8 cellular contexts compared by ENCODE assay signal in genomic region chr19:57321746-57322145, GRCh38. TPM values are rescaled to one million over a fixed set of nuclear protein-coding genes. Genes with fewer than 3 reads are reported as not detected.
DNase-seq lines count a peak whose midpoint lies in the region; ATAC-seq, FAIRE-seq and TF ChIP-seq lines count a peak whose summit lies in the region.

No MANE protein-coding gene starts in this region.

- H3K9me3 Mint-ChIP-seq in CD4-positive, alpha-beta T cell: peaks cover 13% of the 10 kb centered on the region
- H3K9me3 Mint-ChIP-seq in IgD-negative memory B cell: peaks cover 3 to 8% (median 7%) of the 10 kb centered on the region in 3 donors

- peak overlapping the region in 1 of 2 experiments; percentile 79; a peak in 2 of 4 replicates for H3K9ac ChIP-seq in K562 (ENCODE audit: insufficient read depth in 1 of 2, low read depth in 2 of 2, low read length in 2 of 2)

- no TSS peak for BruUV-seq in K562 (replicated peaks; lab: Mats Ljungman, UMichigan)

- peaks cover 12% of the 10 kb centered on the region for H3K27me3 ChIP-seq in CD4-positive, alpha-beta T cell (ENCODE audit: control insufficient read depth, insufficient read depth, low read length)
- H3K27me3 ChIP-seq in K562 (ENCODE audit: control insufficient read depth in 2 of 2, insufficient read depth in 2 of 2, low read length in 2 of 2) (peaks cover 0 to 4% of the 10 kb centered on the region in 2 experiments; a peak in 1 of 5 replicates), muscle layer of duodenum (ENCODE audit: low read depth, low read length) (no peaks in the 10 kb centered on the region)

- H3K36me3 ChIP-seq in K562 (ENCODE audit: control insufficient read depth, insufficient read depth, low read length) (peaks cover 29% of the 10 kb centered on the region; the same call in 2 of the 3 replicates), muscle layer of duodenum (ENCODE audit: control insufficient read depth in 1 of 2, insufficient read depth in 2 of 2, low read length in 2 of 2) (peaks cover 23 to 34% of the 10 kb centered on the region in 2 donors)

- TF ChIP-seq RAD21 in K562 (CRISPR knock-in tag; conservative IDR thresholded peaks at IDR 0.05 in 1 of 2, IDR thresholded peaks at IDR 0.05 in 1 of 2): no peak

- H3K79me2 ChIP-seq in K562 (ENCODE audit: control insufficient read depth, insufficient read depth, low read length): peaks cover 24% of the 10 kb centered on the region

- no peak for TF ChIP-seq POLR2A in K562 (conservative IDR thresholded peaks at IDR 0.05)

- in situ Hi-C loops in K562 (cut with MboI): no loop called here

- TF ChIP-seq CTCF in CD4-positive, alpha-beta T cell (IDR thresholded peaks at IDR 0.05): no peak
- TF ChIP-seq CTCF in K562 (IDR thresholded peaks at IDR 0.05 in 2 of 3, conservative IDR thresholded peaks at IDR 0.05 in 1 of 3; ENCODE audit: insufficient read depth in 2 of 3, low read depth in 1 of 3, low read length in 3 of 3): no peak

- no peaks in the 10 kb centered on the region for H3K9me1 ChIP-seq in K562 (ENCODE audit: control insufficient read depth, insufficient read depth, low read length)

- no peak overlapping the region for H2AFZ ChIP-seq in K562 (ENCODE audit: low read depth, low read length)

- H3K4me2 ChIP-seq in K562 (ENCODE audit: insufficient read depth, low read length): peak overlapping the region; percentile 96

- peaks cover 33% of the 10 kb centered on the region for H3K4me1 Mint-ChIP-seq in CD4-positive, alpha-beta T cell (ENCODE audit: low read depth)
- H3K4me1 Mint-ChIP-seq in IgD-negative memory B cell: peaks cover 17 to 28% (median 23%) of the 10 kb centered on the region in 3 donors

- H3K27me3 Mint-ChIP-seq in CD4-positive, alpha-beta T cell: peaks cover 16% of the 10 kb centered on the region
- H3K27me3 Mint-ChIP-seq in IgD-negative memory B cell: no peaks in the 10 kb centered on the region

- no peak for FAIRE-seq in K562 (lab: Jason Lieb, UNC)

- H4K20me1 ChIP-seq in K562 (replicated peaks; ENCODE audit: control insufficient read depth, insufficient read depth, low read length): no peaks in the 10 kb centered on the region

- H3K9me3 ChIP-seq in CD4-positive, alpha-beta T cell (ENCODE audit: control insufficient read depth, low read length): peaks cover 46% of the 10 kb centered on the region
- H3K9me3 ChIP-seq in K562 (replicated peaks; ENCODE audit: control insufficient read depth, insufficient read depth, low read depth, low read length): no peaks in the 10 kb centered on the region
- H3K9me3 ChIP-seq in muscle layer of duodenum (ENCODE audit: control insufficient read depth in 1 of 2, low read length in 2 of 2): peaks cover 9 to 38% of the 10 kb centered on the region in 2 donors

- no peak for DNase-seq in CD4-positive, alpha-beta T cell
- DNase-seq in K562 (ENCODE audit: extremely low read depth in 1 of 4, low spot score in 3 of 4) (no peak), NCI-H1930 (lab: John Stamatoyannopoulos, UW) (no peak), AG08396 (ENCODE audit: low spot score) (no peak)
- DNase-seq in effector CD4-positive, alpha-beta T cell: no peak

- intact Hi-C loops in CD4-positive, alpha-beta T cell (cut with DNase I, micrococcal nuclease): loop anchor here (2.0 to 5.0 kb wide), 3 partner anchors 39 to 41 kb away; partner anchors contain the start of genes ZNF460 (in 2 of the 2), TRAPPC2B (in 1 of the 2) and ZNF547 (in 1 of the 2)
- intact Hi-C loops in K562 (cut with micrococcal nuclease): no loop called here

- H3K4me3 Mint-ChIP-seq in CD4-positive, alpha-beta T cell: peak overlapping the region; percentile 95
- H3K4me3 Mint-ChIP-seq in IgD-negative memory B cell: peak overlapping the region in 3 of 4 donors; percentile 87 to 95 (median 93)

- CTCF ChIA-PET in CD4-positive, alpha-beta T cell (lab: Charles Lee): no interaction called here
- CTCF ChIA-PET in K562 (lab: Yijun Ruan, JAX; ENCODE audit: low intra/inter-chr PET ratio): no interaction called here

- no peak overlapping the region for H3K27ac ChIP-seq in CD4-positive, alpha-beta T cell (ENCODE audit: low read depth, low read length)
- H3K27ac ChIP-seq in K562 (ENCODE audit: extremely low read depth, low read depth, low read length): no peak overlapping the region
- H3K27ac ChIP-seq in muscle layer of duodenum (ENCODE audit: low read length): no peak overlapping the region

- WGBS in K562 (ENCODE audit: insufficient coverage, low coverage, missing lambda C conversion rate): 71% methylated on average over 3 of the region's 3 CpGs

- TF ChIP-seq EP300 in K562 (IDR thresholded peaks at IDR 0.05; ENCODE audit: low read length): no peak

- H3K4me3 ChIP-seq in K562 (peak overlapping the region; percentile 82), muscle layer of duodenum (ENCODE audit: low read depth in 1 of 2, low read length in 2 of 2) (peak overlapping the region; percentile 82 to 89)

- ATAC-seq in CD4-positive, alpha-beta T cell (ENCODE audit: poor library complexity): no peak
- no peak for ATAC-seq in K562
- no peak for ATAC-seq in GM19467 (IDR thresholded peaks at IDR 0.05; ENCODE audit: unreplicated experiment)

- peaks cover 71% of the 10 kb centered on the region for H3K36me3 Mint-ChIP-seq in CD4-positive, alpha-beta T cell (ENCODE audit: low read depth)
- H3K36me3 Mint-ChIP-seq in IgD-negative memory B cell: peaks cover 20% of the 10 kb centered on the region

- POLR2A ChIA-PET in CD4-positive, alpha-beta T cell (lab: Charles Lee): no interaction called here
- POLR2A ChIA-PET in K562 (lab: Yijun Ruan, JAX): interaction anchor here (0.6 to 1.2 kb wide), 2 partner anchors 11 to 528 kb away, joined by 3 to 4 read pairs; no protein-coding TSS in a partner anchor

- H3K4me1 ChIP-seq in K562 (replicated peaks in 1 of 2; ENCODE audit: control insufficient read depth in 2 of 2, insufficient read depth in 2 of 2, low read length in 2 of 2): peaks cover 9 to 11% of the 10 kb centered on the region in 2 experiments; a peak in 4 of 5 replicates
- H3K4me1 ChIP-seq in muscle layer of duodenum (ENCODE audit: control insufficient read depth in 1 of 2, insufficient read depth in 2 of 2, low read length in 2 of 2): peaks cover 12 to 14% of the 10 kb centered on the region in 2 donors

- peak overlapping the region; percentile 96 for H3K27ac Mint-ChIP-seq in CD4-positive, alpha-beta T cell
- H3K27ac Mint-ChIP-seq in IgD-negative memory B cell: peak overlapping the region in 1 of 3 donors; percentile 81

RNA-seq across cellular contexts. Expression of gene ZNF543, which starts 1.5 kb away (rescaled TPM):
- 1 to 10 TPM; 4.0 to 4.3 TPM for total RNA-seq in CD4-positive, alpha-beta T cell
- polyA plus RNA-seq in IgD-negative memory B cell (7.3 TPM), K562 (2011; rRNA removed) (1.9 and 2.4 TPM in 2 replicates), K562 (2014; fragmentation: Illumina TruSeq; extraction: Trizol) (1.1 and 1.2 TPM in 2 replicates), K562 (2014; fragmentation: Nextera tagmentation; extraction: Ambion mirVana) (under 1 TPM; 0.14 to 0.46 TPM), K562 (2014; rRNA removed) (1.5 and 1.6 TPM in 2 replicates)
- total RNA-seq in K562 (2011; cell fraction: chromatin; rRNA removed; ENCODE audit: low replicate concordance): 16.2 and 18.3 TPM in 2 replicates
- 13.3 and 18.2 TPM in 2 replicates for total RNA-seq in K562 (2011; cell fraction: nucleolus; rRNA removed)
- 10.3 and 12.8 TPM in 2 replicates for total RNA-seq in K562 (2011; cell fraction: nucleoplasm; rRNA removed)
- total RNA-seq in K562 (2014; rRNA removed) (2.4 and 3.0 TPM in 2 replicates), K562 (2014; rRNA removed; fragmentation: Illumina TruSeq; extraction: Trizol) (5.5 and 6.7 TPM in 2 replicates), K562 (2015; rRNA removed; fragmentation: Illumina TruSeq; extraction: Trizol) (3.8 and 4.5 TPM in 2 replicates), K562 (2021) (3.8 and 4.7 TPM in 2 replicates)
- 1.1 and 1.2 TPM in 2 replicates for polyA plus RNA-seq in K562 (2011; cell fraction: cytosol; rRNA removed)
- 1.7 and 2.0 TPM in 2 replicates for polyA plus RNA-seq in K562 (2011; cell fraction: nucleus; rRNA removed)
- polyA plus RNA-seq in K562 (2012): 0.89 and 0.91 TPM in 2 replicates
- 10.5 and 10.9 TPM in 2 replicates for polyA minus RNA-seq in K562 (2011; rRNA and poly(A)+ RNA removed)
- polyA minus RNA-seq in K562 (2011; cell fraction: cytosol; rRNA and poly(A)+ RNA removed): 2.2 and 4.7 TPM in 2 replicates
- polyA minus RNA-seq in K562 (2011; cell fraction: nucleus; rRNA and poly(A)+ RNA removed): 3.6 and 6.1 TPM in 2 replicates

RNA-seq across cellular contexts. Expression of gene ZNF304, which starts 29.3 kb away (rescaled TPM):
- 1 to 10 TPM; 4.9 to 5.4 TPM for total RNA-seq in CD4-positive, alpha-beta T cell
- 4.2 TPM for polyA plus RNA-seq in IgD-negative memory B cell
- 9.8 and 12.0 TPM in 2 replicates for total RNA-seq in K562 (2011; cell fraction: chromatin; rRNA removed; ENCODE audit: low replicate concordance)
- total RNA-seq in K562 (2011; cell fraction: nucleolus; rRNA removed): 7.0 and 8.8 TPM in 2 replicates
- total RNA-seq in K562 (2011; cell fraction: nucleoplasm; rRNA removed): 7.7 and 8.0 TPM in 2 replicates
- total RNA-seq in K562 (2014; rRNA removed): 2.3 and 3.6 TPM in 2 replicates
- total RNA-seq in K562 (2014; rRNA removed; fragmentation: Illumina TruSeq; extraction: Trizol): 4.5 and 5.2 TPM in 2 replicates
- total RNA-seq in K562 (2015; rRNA removed; fragmentation: Illumina TruSeq; extraction: Trizol): 3.6 and 4.2 TPM in 2 replicates
- 3.6 and 4.2 TPM in 2 replicates for total RNA-seq in K562 (2021)
- 4.3 and 5.5 TPM in 2 replicates for polyA plus RNA-seq in K562 (2011; rRNA removed)
- polyA plus RNA-seq in K562 (2011; cell fraction: cytosol; rRNA removed): 2.3 and 3.4 TPM in 2 replicates
- polyA plus RNA-seq in K562 (2011; cell fraction: nucleus; rRNA removed): 5.8 and 7.7 TPM in 2 replicates
- 3.2 and 3.4 TPM in 2 replicates for polyA plus RNA-seq in K562 (2012)
- polyA plus RNA-seq in K562 (2014; fragmentation: Illumina TruSeq; extraction: Trizol): 3.3 and 3.4 TPM in 2 replicates
- 1 to 10 TPM in 1 of 2 experiments, under 1 TPM in 1; 0.82 to 1.0 TPM for polyA plus RNA-seq in K562 (2014; fragmentation: Nextera tagmentation; extraction: Ambion mirVana)
- polyA plus RNA-seq in K562 (2014; rRNA removed): 2.0 and 2.1 TPM in 2 replicates
- polyA minus RNA-seq in K562 (2011; rRNA and poly(A)+ RNA removed): 9.9 and 11.2 TPM in 2 replicates
- 4.1 and 4.5 TPM in 2 replicates for polyA minus RNA-seq in K562 (2011; cell fraction: cytosol; rRNA and poly(A)+ RNA removed)
- polyA minus RNA-seq in K562 (2011; cell fraction: nucleus; rRNA and poly(A)+ RNA removed): 3.1 and 5.0 TPM in 2 replicates

RNA-seq across cellular contexts. Expression of gene ZNF460, which starts 41.5 kb away (rescaled TPM):
- total RNA-seq in CD4-positive, alpha-beta T cell: 10 to 100 TPM; 64.9 to 65.0 TPM
- polyA plus RNA-seq in IgD-negative memory B cell (10.2 TPM), K562 (2011; rRNA removed) (16.6 and 23.6 TPM in 2 replicates), K562 (2014; fragmentation: Illumina TruSeq; extraction: Trizol) (1.1 and 1.2 TPM in 2 replicates), K562 (2014; fragmentation: Nextera tagmentation; extraction: Ambion mirVana) (under 1 TPM; 0.45 to 0.87 TPM), K562 (2014; rRNA removed) (5.6 and 7.1 TPM in 2 replicates)
- 169 and 191 TPM in 2 replicates for total RNA-seq in K562 (2011; cell fraction: chromatin; rRNA removed; ENCODE audit: low replicate concordance)
- total RNA-seq in K562 (2011; cell fraction: nucleolus; rRNA removed): 131 and 161 TPM in 2 replicates
- 111 and 139 TPM in 2 replicates for total RNA-seq in K562 (2011; cell fraction: nucleoplasm; rRNA removed)
- total RNA-seq in K562 (2014; rRNA removed) (18.5 and 22.1 TPM in 2 replicates), K562 (2014; rRNA removed; fragmentation: Illumina TruSeq; extraction: Trizol) (36.2 and 36.7 TPM in 2 replicates), K562 (2015; rRNA removed; fragmentation: Illumina TruSeq; extraction: Trizol) (24.7 and 24.9 TPM in 2 replicates), K562 (2021) (28.0 and 29.6 TPM in 2 replicates)
- polyA plus RNA-seq in K562 (2011; cell fraction: cytosol; rRNA removed): 6.0 and 14.3 TPM in 2 replicates
- 17.9 and 23.9 TPM in 2 replicates for polyA plus RNA-seq in K562 (2011; cell fraction: nucleus; rRNA removed)
- polyA plus RNA-seq in K562 (2012): 1.1 and 1.2 TPM in 2 replicates
- polyA minus RNA-seq in K562 (2011; rRNA and poly(A)+ RNA removed): 183 and 200 TPM in 2 replicates
- 67.0 and 68.1 TPM in 2 replicates for polyA minus RNA-seq in K562 (2011; cell fraction: cytosol; rRNA and poly(A)+ RNA removed)
- polyA minus RNA-seq in K562 (2011; cell fraction: nucleus; rRNA and poly(A)+ RNA removed): 54.9 and 131 TPM in 2 replicates

RNA-seq across cellular contexts. Expression of gene TRAPPC2B, which starts 41.6 kb away (rescaled TPM):
- total RNA-seq in CD4-positive, alpha-beta T cell: 10 to 100 TPM; 11.5 to 12.7 TPM
- 32.7 TPM for polyA plus RNA-seq in IgD-negative memory B cell
- 2.1 and 3.5 TPM in 2 replicates for total RNA-seq in K562 (2011; cell fraction: chromatin; rRNA removed; ENCODE audit: low replicate concordance)
- total RNA-seq in K562 (2011; cell fraction: nucleolus; rRNA removed): 2.2 and 3.6 TPM in 2 replicates
- 2.6 and 3.2 TPM in 2 replicates for total RNA-seq in K562 (2011; cell fraction: nucleoplasm; rRNA removed)
- total RNA-seq in K562 (2014; rRNA removed): 2.8 and 3.4 TPM in 2 replicates
- 4.4 and 5.4 TPM in 2 replicates for total RNA-seq in K562 (2014; rRNA removed; fragmentation: Illumina TruSeq; extraction: Trizol)
- total RNA-seq in K562 (2015; rRNA removed; fragmentation: Illumina TruSeq; extraction: Trizol): 3.3 and 3.5 TPM in 2 replicates
- 1.8 and 2.2 TPM in 2 replicates for total RNA-seq in K562 (2021)
- polyA plus RNA-seq in K562 (2011; rRNA removed): 7.0 and 10.5 TPM in 2 replicates
- polyA plus RNA-seq in K562 (2011; cell fraction: cytosol; rRNA removed): 8.3 and 8.7 TPM in 2 replicates
- polyA plus RNA-seq in K562 (2011; cell fraction: nucleus; rRNA removed): 1.9 and 2.6 TPM in 2 replicates
- polyA plus RNA-seq in K562 (2012): 4.1 and 6.2 TPM in 2 replicates
- polyA plus RNA-seq in K562 (2014; fragmentation: Illumina TruSeq; extraction: Trizol): 5.0 and 5.2 TPM in 2 replicates
- 10 to 100 TPM; 13.1 to 20.4 TPM for polyA plus RNA-seq in K562 (2014; fragmentation: Nextera tagmentation; extraction: Ambion mirVana)
- 4.0 and 4.6 TPM in 2 replicates for polyA plus RNA-seq in K562 (2014; rRNA removed)
- polyA minus RNA-seq in K562 (2011; rRNA and poly(A)+ RNA removed): 1.9 and 2.7 TPM in 2 replicates
- 3.1 TPM in 1 of 2 replicates, not detected in the other for polyA minus RNA-seq in K562 (2011; cell fraction: cytosol; rRNA and poly(A)+ RNA removed)
- 0.94 and 1.3 TPM in 2 replicates for polyA minus RNA-seq in K562 (2011; cell fraction: nucleus; rRNA and poly(A)+ RNA removed)

RNA-seq across cellular contexts. Expression of gene ZNF547, which starts 41.6 kb away (rescaled TPM):
- total RNA-seq in CD4-positive, alpha-beta T cell: 1 to 10 TPM; 1.4 to 2.1 TPM
- polyA plus RNA-seq in IgD-negative memory B cell (1.5 TPM), K562 (2011; rRNA removed) (0.96 and 1.0 TPM in 2 replicates), K562 (2014; fragmentation: Illumina TruSeq; extraction: Trizol) (0.19 and 0.37 TPM in 2 replicates), K562 (2014; fragmentation: Nextera tagmentation; extraction: Ambion mirVana) (under 1 TPM; 0.27 to 0.30 TPM), K562 (2014; rRNA removed) (0.03 and 0.07 TPM in 2 replicates)
- 2.5 and 4.6 TPM in 2 replicates for total RNA-seq in K562 (2011; cell fraction: chromatin; rRNA removed; ENCODE audit: low replicate concordance)
- total RNA-seq in K562 (2011; cell fraction: nucleolus; rRNA removed): 1.0 and 2.0 TPM in 2 replicates
- 2.0 and 2.1 TPM in 2 replicates for total RNA-seq in K562 (2011; cell fraction: nucleoplasm; rRNA removed)
- total RNA-seq in K562 (2014; rRNA removed) (0.09 and 0.41 TPM in 2 replicates), K562 (2014; rRNA removed; fragmentation: Illumina TruSeq; extraction: Trizol) (0.35 and 0.51 TPM in 2 replicates), K562 (2015; rRNA removed; fragmentation: Illumina TruSeq; extraction: Trizol) (0.30 and 0.40 TPM in 2 replicates), K562 (2021) (0.16 and 0.51 TPM in 2 replicates)
- 0.24 and 0.31 TPM in 2 replicates for polyA plus RNA-seq in K562 (2011; cell fraction: cytosol; rRNA removed)
- 0.84 and 1.00 TPM in 2 replicates for polyA plus RNA-seq in K562 (2011; cell fraction: nucleus; rRNA removed)
- 0.33 and 0.36 TPM in 2 replicates for polyA plus RNA-seq in K562 (2012)
- 0.81 and 1.1 TPM in 2 replicates for polyA minus RNA-seq in K562 (2011; rRNA and poly(A)+ RNA removed)
- not detected in 2 replicates for polyA minus RNA-seq in K562 (2011; cell fraction: cytosol; rRNA and poly(A)+ RNA removed)
- polyA minus RNA-seq in K562 (2011; cell fraction: nucleus; rRNA and poly(A)+ RNA removed): 0.81 and 2.3 TPM in 2 replicates
